ENCODE assay signal across 1 cellular context in genomic region chr15:57382969-57383368, GRCh38.
TF ChIP-seq lines count a peak whose summit lies in the region.

No MANE protein-coding gene starts in this region.

TF ChIP-seq in WTC11, 78 proteins besides CTCF, POLR2A, EP300 and RAD21:
- TF ChIP-seq USF2 (CRISPR knock-in tag; IDR thresholded peaks at IDR 0.05): no peak
- no peak for TF ChIP-seq JUN (CRISPR knock-in tag; IDR thresholded peaks at IDR 0.05)
- no peak for TF ChIP-seq ZNF425 (CRISPR knock-in tag; conservative IDR thresholded peaks at IDR 0.05)
- no peak for TF ChIP-seq EMX1 (CRISPR knock-in tag; IDR thresholded peaks at IDR 0.05)
- no peak for TF ChIP-seq FOXP1 (CRISPR knock-in tag; IDR thresholded peaks at IDR 0.05; ENCODE audit: borderline replicate concordance)
- TF ChIP-seq RORB (CRISPR knock-in tag; IDR thresholded peaks at IDR 0.05): no peak
- no peak for TF ChIP-seq FOXJ3 (CRISPR knock-in tag; IDR thresholded peaks at IDR 0.05; ENCODE audit: borderline replicate concordance)
- no peak for TF ChIP-seq ZBTB43 (CRISPR knock-in tag; IDR thresholded peaks at IDR 0.05)
- no peak for TF ChIP-seq ZNF423 (CRISPR knock-in tag; IDR thresholded peaks at IDR 0.05)
- TF ChIP-seq USF1 (CRISPR knock-in tag; IDR thresholded peaks at IDR 0.05): no peak
- TF ChIP-seq RELA (CRISPR knock-in tag; IDR thresholded peaks at IDR 0.05; ENCODE audit: borderline replicate concordance): no peak
- TF ChIP-seq SMAD4 (CRISPR knock-in tag; IDR thresholded peaks at IDR 0.05): no peak
- TF ChIP-seq HMGXB4 (CRISPR knock-in tag; IDR thresholded peaks at IDR 0.05): no peak
- TF ChIP-seq ZBTB21 (CRISPR knock-in tag; IDR thresholded peaks at IDR 0.05; ENCODE audit: borderline replicate concordance): no peak
- no peak for TF ChIP-seq PRRX2 (CRISPR knock-in tag; IDR thresholded peaks at IDR 0.05)
- TF ChIP-seq NR3C1 (CRISPR knock-in tag; conservative IDR thresholded peaks at IDR 0.05; ENCODE audit: low read depth): no peak
- no peak for TF ChIP-seq JAZF1 (CRISPR knock-in tag; IDR thresholded peaks at IDR 0.05)
- TF ChIP-seq MXD4 (CRISPR knock-in tag; IDR thresholded peaks at IDR 0.05; ENCODE audit: borderline replicate concordance): no peak
- TF ChIP-seq HMGA2 (CRISPR knock-in tag; IDR thresholded peaks at IDR 0.05): no peak
- no peak for TF ChIP-seq ZNF512 (CRISPR knock-in tag; IDR thresholded peaks at IDR 0.05; ENCODE audit: borderline replicate concordance)
TF ChIP-seq in WTC11: peak in this region for 0.
